In genomic region chr16:80824623-80825364, GRCh38 we compare ENCODE assay signal across 8 cellular contexts. TPM values are rescaled to one million over a fixed set of nuclear protein-coding genes. Genes with fewer than 3 reads are reported as not detected.
DNase-seq lines count a peak whose midpoint lies in the region; ATAC-seq, FAIRE-seq and TF ChIP-seq lines count a peak whose summit lies in the region.

No MANE protein-coding gene starts in this region.

- peak; percentile 50 to 78 for TF ChIP-seq RAD21 in K562 (CRISPR knock-in tag; conservative IDR thresholded peaks at IDR 0.05 in 1 of 2, IDR thresholded peaks at IDR 0.05 in 1 of 2)

- BruUV-seq in K562 (replicated peaks; lab: Mats Ljungman, UMichigan): no TSS peak

- FAIRE-seq in GM19239 (lab: Jason Lieb, UNC): peak; percentile 93
- FAIRE-seq in K562 (lab: Jason Lieb, UNC): peak; percentile 82

- in situ Hi-C loops in K562 (cut with MboI): no loop called here

- H3K9me1 ChIP-seq in K562 (ENCODE audit: control insufficient read depth, insufficient read depth, low read length): no peaks in the 10 kb centered on the region

- TF ChIP-seq CTCF in K562 (IDR thresholded peaks at IDR 0.05 in 2 of 3, conservative IDR thresholded peaks at IDR 0.05 in 1 of 3; ENCODE audit: insufficient read depth in 2 of 3, low read depth in 1 of 3, low read length in 3 of 3) (peak; percentile 51 to 76 (median 65); a peak in 5 of 6 replicates), right lobe of liver (IDR thresholded peaks at IDR 0.05) (peak; percentile 68 to 86 (median 84))

- TF ChIP-seq EP300 in K562 (IDR thresholded peaks at IDR 0.05; ENCODE audit: low read length): no peak

- POLR2A ChIA-PET in K562 (lab: Yijun Ruan, JAX): no interaction called here

- H3K79me2 ChIP-seq in K562 (ENCODE audit: control insufficient read depth, insufficient read depth, low read length): no peaks in the 10 kb centered on the region

- no peaks in the 10 kb centered on the region for H4K20me1 ChIP-seq in K562 (replicated peaks; ENCODE audit: control insufficient read depth, insufficient read depth, low read length)

- H3K4me2 ChIP-seq in K562 (ENCODE audit: insufficient read depth, low read length): no peak overlapping the region

- H3K4me3 ChIP-seq in K562 (no peak overlapping the region), right lobe of liver (no peak overlapping the region)

- CTCF ChIA-PET in K562 (lab: Yijun Ruan, JAX; ENCODE audit: low intra/inter-chr PET ratio): interaction anchor here (1.8 kb wide), 1 partner anchor 298 kb away, joined by 7 read pairs; no protein-coding TSS in a partner anchor

- H3K27ac ChIP-seq in K562 (ENCODE audit: extremely low read depth, low read depth, low read length): no peak overlapping the region
- H3K27ac ChIP-seq in right lobe of liver: no peak overlapping the region

- H3K9ac ChIP-seq in K562 (ENCODE audit: insufficient read depth in 1 of 2, low read depth in 2 of 2, low read length in 2 of 2): no peak overlapping the region

- under 1% methylated on average over 5 of the region's 5 CpGs for WGBS in K562 (ENCODE audit: insufficient coverage, low coverage, missing lambda C conversion rate)
- WGBS in right lobe of liver (ENCODE audit: insufficient coverage, low coverage, low lambda C conversion rate, missing lambda C conversion rate): 21% methylated on average over 5 of the region's 5 CpGs

- H3K4me1 ChIP-seq in K562 (replicated peaks in 1 of 2; ENCODE audit: control insufficient read depth in 2 of 2, insufficient read depth in 2 of 2, low read length in 2 of 2): no peaks in the 10 kb centered on the region
- H3K4me1 ChIP-seq in right lobe of liver: no peaks in the 10 kb centered on the region

- TF ChIP-seq POLR2A in K562 (conservative IDR thresholded peaks at IDR 0.05) (no peak), right lobe of liver (IDR thresholded peaks at IDR 0.05) (no peak)

- ATAC-seq in K562: peak; percentile 60; the same call in 2 of the 3 replicates
- ATAC-seq in right lobe of liver: peak; percentile 75 to 79 (median 77)
- ATAC-seq in HG03469 (IDR thresholded peaks at IDR 0.05; ENCODE audit: unreplicated experiment): no peak

- H2AFZ ChIP-seq in K562 (ENCODE audit: low read depth, low read length): no peak overlapping the region

- H3K27me3 ChIP-seq in K562 (ENCODE audit: control insufficient read depth in 2 of 2, insufficient read depth in 2 of 2, low read length in 2 of 2): no peaks in the 10 kb centered on the region; a peak in 1 of 5 replicates
- H3K27me3 ChIP-seq in right lobe of liver: no peaks in the 10 kb centered on the region

- H3K9me3 ChIP-seq in K562 (replicated peaks; ENCODE audit: control insufficient read depth, insufficient read depth, low read depth, low read length) (no peaks in the 10 kb centered on the region), right lobe of liver (no peaks in the 10 kb centered on the region)

- H3K36me3 ChIP-seq in K562 (ENCODE audit: control insufficient read depth, insufficient read depth, low read length): no peaks in the 10 kb centered on the region
- H3K36me3 ChIP-seq in right lobe of liver: no peaks in the 10 kb centered on the region

- intact Hi-C loops in K562 (cut with micrococcal nuclease): loop anchor here (1.0 kb wide), 1 partner anchor 297 kb away; no protein-coding TSS in a partner anchor
- intact Hi-C loops in right lobe of liver (cut with DNase I): loop anchor here in 1 of 2 donors (10.0 kb wide), 1 partner anchor 290 kb away; no protein-coding TSS in a partner anchor

- DNase-seq in CMK (ENCODE audit: low read depth) (peak; percentile 8), GM19239 (ENCODE audit: insufficient read length, low spot score) (no peak), NOMO-1 treated with dmso at 0.1 percent for 144 hours (lab: John Stamatoyannopoulos, UW; ENCODE audit: unreplicated experiment) (peak; percentile 1), K562 (ENCODE audit: extremely low read depth in 1 of 4, low spot score in 3 of 4) (peak; percentile 46 to 66 (median 46)), right lobe of liver (no peak), putamen (ENCODE audit: low spot score) (no peak), GM19238 (ENCODE audit: insufficient read length, low spot score) (no peak)

TF ChIP-seq in K562, 482 proteins besides CTCF, POLR2A, EP300 and RAD21:
- TF ChIP-seq ZSCAN32 (CRISPR knock-in tag; IDR thresholded peaks at IDR 0.05): no peak
- no peak for TF ChIP-seq THRB (CRISPR knock-in tag; conservative IDR thresholded peaks at IDR 0.05)
- no peak for TF ChIP-seq NR2C2 (CRISPR knock-in tag; IDR thresholded peaks at IDR 0.05)
- TF ChIP-seq NR2C2 (tag; IDR thresholded peaks at IDR 0.05): no peak
- no peak for TF ChIP-seq ETV1 (tag; conservative IDR thresholded peaks at IDR 0.05; ENCODE audit: low read depth)
- no peak for TF ChIP-seq ZNF217 (CRISPR knock-in tag; IDR thresholded peaks at IDR 0.05)
- TF ChIP-seq, protein P1, sequence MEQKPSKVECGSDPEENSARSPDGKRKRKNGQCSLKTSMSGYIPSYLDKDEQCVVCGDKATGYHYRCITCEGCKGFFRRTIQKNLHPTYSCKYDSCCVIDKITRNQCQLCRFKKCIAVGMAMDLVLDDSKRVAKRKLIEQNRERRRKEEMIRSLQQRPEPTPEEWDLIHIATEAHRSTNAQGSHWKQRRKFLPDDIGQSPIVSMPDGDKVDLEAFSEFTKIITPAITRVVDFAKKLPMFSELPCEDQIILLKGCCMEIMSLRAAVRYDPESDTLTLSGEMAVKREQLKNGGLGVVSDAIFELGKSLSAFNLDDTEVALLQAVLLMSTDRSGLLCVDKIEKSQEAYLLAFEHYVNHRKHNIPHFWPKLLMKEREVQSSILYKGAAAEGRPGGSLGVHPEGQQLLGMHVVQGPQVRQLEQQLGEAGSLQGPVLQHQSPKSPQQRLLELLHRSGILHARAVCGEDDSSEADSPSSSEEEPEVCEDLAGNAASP (IDR thresholded peaks at IDR 0.05): no peak
- 0 out of 2 replicates have a peak, but pooled peaks have one; percentile 49 for TF ChIP-seq KLF16 (IDR thresholded peaks at IDR 0.05)
- TF ChIP-seq ZNF699 (CRISPR knock-in tag; IDR thresholded peaks at IDR 0.05; ENCODE audit: insufficient replicate concordance): no peak
- TF ChIP-seq, protein P2, sequence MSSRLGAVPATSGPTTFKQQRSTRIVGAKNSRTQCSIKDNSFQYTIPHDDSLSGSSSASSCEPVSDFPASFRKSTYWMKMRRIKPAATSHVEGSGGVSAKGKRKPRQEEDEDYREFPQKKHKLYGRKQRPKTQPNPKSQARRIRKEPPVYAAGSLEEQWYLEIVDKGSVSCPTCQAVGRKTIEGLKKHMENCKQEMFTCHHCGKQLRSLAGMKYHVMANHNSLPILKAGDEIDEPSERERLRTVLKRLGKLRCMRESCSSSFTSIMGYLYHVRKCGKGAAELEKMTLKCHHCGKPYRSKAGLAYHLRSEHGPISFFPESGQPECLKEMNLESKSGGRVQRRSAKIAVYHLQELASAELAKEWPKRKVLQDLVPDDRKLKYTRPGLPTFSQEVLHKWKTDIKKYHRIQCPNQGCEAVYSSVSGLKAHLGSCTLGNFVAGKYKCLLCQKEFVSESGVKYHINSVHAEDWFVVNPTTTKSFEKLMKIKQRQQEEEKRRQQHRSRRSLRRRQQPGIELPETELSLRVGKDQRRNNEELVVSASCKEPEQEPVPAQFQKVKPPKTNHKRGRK (tag; IDR thresholded peaks at IDR 0.05): peak; percentile 91
- 0 out of 2 replicates have a peak, but pooled peaks have one; percentile 20 for TF ChIP-seq SMC3 (conservative IDR thresholded peaks at IDR 0.05; ENCODE audit: insufficient read depth, low read depth, low read length)

RNA-seq across cellular contexts. Expression of gene CDYL2, which starts 20.4 kb away (rescaled TPM):
- total RNA-seq in K562 (2011; cell fraction: chromatin; rRNA removed; ENCODE audit: low replicate concordance): 0.07 and 0.09 TPM in 2 replicates
- total RNA-seq in K562 (2011; cell fraction: nucleolus; rRNA removed): not detected in 2 replicates
- not detected in 2 replicates for total RNA-seq in K562 (2011; cell fraction: nucleoplasm; rRNA removed)
- under 0.01 TPM in 1 of 2 replicates, not detected in the other for total RNA-seq in K562 (2014; rRNA removed)
- not detected in 2 replicates for total RNA-seq in K562 (2014; rRNA removed; fragmentation: Illumina TruSeq; extraction: Trizol)
- total RNA-seq in K562 (2015; rRNA removed; fragmentation: Illumina TruSeq; extraction: Trizol): not detected in 2 replicates
- total RNA-seq in K562 (2021): 0.04 and 0.25 TPM in 2 replicates
- polyA plus RNA-seq in K562 (2011; rRNA removed): 0.01 TPM in 1 of 2 replicates, not detected in the other
- 0.01 TPM in 1 of 2 replicates, not detected in the other for polyA plus RNA-seq in K562 (2011; cell fraction: cytosol; rRNA removed)
- polyA plus RNA-seq in K562 (2011; cell fraction: nucleus; rRNA removed): 0.01 TPM in 1 of 2 replicates, not detected in the other
- polyA plus RNA-seq in K562 (2012): 0.01 and 0.03 TPM in 2 replicates
- not detected in 2 replicates for polyA plus RNA-seq in K562 (2014; fragmentation: Illumina TruSeq; extraction: Trizol)
- polyA plus RNA-seq in K562 (2014; fragmentation: Nextera tagmentation; extraction: Ambion mirVana): not detected
- not detected in 2 replicates for polyA plus RNA-seq in K562 (2014; rRNA removed)
- 0.51 TPM in 1 of 2 replicates, not detected in the other for polyA minus RNA-seq in K562 (2011; rRNA and poly(A)+ RNA removed)
- 0.18 and 0.19 TPM in 2 replicates for polyA minus RNA-seq in K562 (2011; cell fraction: cytosol; rRNA and poly(A)+ RNA removed)
- under 0.01 TPM in 2 replicates for polyA minus RNA-seq in K562 (2011; cell fraction: nucleus; rRNA and poly(A)+ RNA removed)
- total RNA-seq in right lobe of liver: 10 to 100 TPM in 1 of 6 experiments, 1 to 10 TPM in 5; 2.2 to 12.7 (median 6.3) TPM

Comparison
In these comparisons a context has a peak if more than half of its experiments do, and no peak if none do; other contexts are left out.
1. DNase-seq: peak in CMK (single experiment), NOMO-1 treated with dmso at 0.1 percent for 144 hours (single experiment) and K562 (4 of 4); none in GM19239 (single experiment), right lobe of liver (0 of 3), putamen (single experiment) and GM19238 (single experiment).